Comparison of ENCODE assay signal across 27 cellular contexts in the genomic region with DNA sequence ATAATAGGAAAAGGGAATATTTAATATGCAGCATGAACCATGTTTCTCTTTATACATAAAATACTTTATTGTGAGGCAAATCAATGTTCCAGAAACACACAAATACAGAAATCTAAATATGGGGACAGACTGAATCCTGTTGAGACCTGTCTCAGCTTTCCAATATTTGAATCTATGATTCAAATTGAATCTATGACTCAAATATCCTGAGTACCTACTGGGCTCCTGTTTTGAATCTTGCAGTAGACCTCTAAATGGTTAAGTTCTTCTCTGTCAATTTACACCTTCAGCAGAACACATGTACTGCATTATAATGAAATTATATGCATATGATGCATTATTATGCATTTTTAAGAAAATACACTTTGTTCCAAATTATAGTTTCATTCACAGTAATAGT.
DNase-seq lines count a peak whose midpoint lies in the region; ATAC-seq and TF ChIP-seq lines count a peak whose summit lies in the region.
"Had no signal": no experiment of that assay in that cellular context is flagged by ENCODE, and none has a peak within 500 bp of the region (broad histone marks: within the 10 kb centered on the region; RNA-seq: fewer than 3 reads in every experiment).

No MANE protein-coding gene starts in this region.

- H3K27me3 Mint-ChIP-seq in progenitor cell of endocrine pancreas = no peaks in the 10 kb centered on the region
- H3K27me3 Mint-ChIP-seq: CD4-positive, alpha-beta memory T cell had no signal

- peak; percentile 41 to 65 for ATAC-seq in activated CD4-positive, CD25-positive, alpha-beta regulatory T cell treated with anti-CD3 and anti-CD28 coated beads, Interleukin-2, amount 50 U/mL, for 24 hours
- ATAC-seq: Panc1 had no signal

- TF ChIP-seq EP300 in tibial nerve (IDR thresholded peaks at IDR 0.05) = no peak

- CTCF ChIA-PET in RWPE1 (lab: Yijun Ruan, JAX) = no interaction called here

- POLR2A ChIA-PET in RWPE1 (lab: Yijun Ruan, JAX; ENCODE audit: low non-redundant PET) = interaction anchor here (0.6 kb wide), 1 partner anchor 15 kb away, joined by 10 read pairs; no protein-coding TSS in a partner anchor

- H3K9me3 ChIP-seq in tibial nerve = peaks cover 0 to 4% (median 2%) of the 10 kb centered on the region in 4 donors
- H3K9me3 ChIP-seq: SJCRH30 had no signal

- H3K4me3 ChIP-seq in tibial nerve = no peak overlapping the region
- H3K4me3 ChIP-seq: BLaER1, GM23248, SJCRH30 had no signal

- H3K9me3 Mint-ChIP-seq in progenitor cell of endocrine pancreas (ENCODE audit: low read depth) = peaks cover 15% of the 10 kb centered on the region

- H3K4me3 Mint-ChIP-seq in progenitor cell of endocrine pancreas (ENCODE audit: low read depth) = no peak overlapping the region
- H3K4me3 Mint-ChIP-seq: CD4-positive, alpha-beta memory T cell; H9; HFFc6 had no signal

- H3K4me1 Mint-ChIP-seq in progenitor cell of endocrine pancreas (ENCODE audit: low read depth) = no peaks in the 10 kb centered on the region

- H3K27me3 ChIP-seq in tibial nerve = no peaks in the 10 kb centered on the region
- H3K27me3 ChIP-seq: BLaER1, SJCRH30 had no signal

- H3K27ac ChIP-seq in RWPE1 = no peak overlapping the region; the same call in 1 of the 2 replicates
- H3K27ac ChIP-seq in epithelial cell of prostate = peak overlapping the region; percentile 26
- H3K27ac ChIP-seq in tibial nerve = no peak overlapping the region
- H3K27ac ChIP-seq: 22Rv1, BLaER1, GM23248, SJCRH30 had no signal

- DNase-seq in activated CD4-positive, CD25-positive, alpha-beta regulatory T cell treated with anti-CD3 and anti-CD28 coated beads, Interleukin-2, amount 50 U/mL, for 72 hours = no peak
- DNase-seq in GM10266 (ENCODE audit: extremely low spot score) (peak; percentile 13), RWPE1 (ENCODE audit: low spot score) (peak; percentile 59), epithelial cell of prostate (ENCODE audit: low read depth, low spot score) (no peak), progenitor cell of endocrine pancreas (ENCODE audit: low spot score, unreplicated experiment) (no peak), tibial nerve (ENCODE audit: low spot score in 2 of 2) (no peak), GM19240 (ENCODE audit: insufficient read length, low spot score) (no peak)
- DNase-seq: ACHN; Caco-2; CD4-positive, alpha-beta memory T cell; DMS 273 treated with DMSO at 0.1 percent for 48 hours; DND-41; GM23248; H9; HFFc6; MM.1S; NCI-H1048; NCI-H1417 treated with DMSO at 0.1 percent for 48 hours; NCI-H187 treated with DMSO at 0.1 percent for 48 hours; NCI-H510A; NCI-H774; NK-92 treated with Interleukin-12 subunit alpha and Interleukin-12 subunit beta, amount 100 ng/mL, for 24 hours; SJCRH30 had no signal

- peaks cover 12% of the 10 kb centered on the region for H3K36me3 Mint-ChIP-seq in progenitor cell of endocrine pancreas (ENCODE audit: insufficient read depth)

- TF ChIP-seq POLR2A in tibial nerve (IDR thresholded peaks at IDR 0.05) = no peak

- H3K4me1 ChIP-seq in tibial nerve = peaks cover 0 to 14% (median 2%) of the 10 kb centered on the region in 4 donors
- H3K4me1 ChIP-seq: BLaER1, Caco-2, SJCRH30 had no signal

- TF ChIP-seq CTCF in GM10266 (IDR thresholded peaks at IDR 0.05; ENCODE audit: control insufficient read depth, insufficient read depth, low read depth, missing control alignments) (no peak), RWPE1 (conservative IDR thresholded peaks at IDR 0.05; ENCODE audit: low read depth) (no peak), progenitor cell of endocrine pancreas (IDR thresholded peaks at IDR 0.05; ENCODE audit: unreplicated experiment) (no peak), tibial nerve (IDR thresholded peaks at IDR 0.05) (no peak)

- no peaks in the 10 kb centered on the region for H3K36me3 ChIP-seq in tibial nerve
- H3K36me3 ChIP-seq: SJCRH30 had no signal

- no peak overlapping the region for H3K27ac Mint-ChIP-seq in progenitor cell of endocrine pancreas
- H3K27ac Mint-ChIP-seq: CD4-positive, alpha-beta memory T cell; H9; HFFc6 had no signal

Comparison
In these comparisons a context has a peak if more than half of its experiments do, and no peak if none do; other contexts are left out.
1. DNase-seq: peak in GM10266 (single experiment) and RWPE1 (single experiment); none in activated CD4-positive, CD25-positive, alpha-beta regulatory T cell treated with anti-CD3 and anti-CD28 coated beads, Interleukin-2, amount 50 U/mL, for 72 hours (single experiment), epithelial cell of prostate (single experiment), progenitor cell of endocrine pancreas (single experiment), tibial nerve (0 of 2) and GM19240 (single experiment).